Comparison of ENCODE assay signal across 8 cellular contexts in genomic region chr11:123580557-123581275, GRCh38.
DNase-seq lines count a peak whose midpoint lies in the region; ATAC-seq and TF ChIP-seq lines count a peak whose summit lies in the region.

No MANE protein-coding gene starts in this region.

- peaks cover 4% of the 10 kb centered on the region; the same call in 1 of the 2 replicates for H3K36me3 Mint-ChIP-seq in WTC11

- DNase-seq in GM13976 (ENCODE audit: low spot score) (peak; percentile 91), NCI-H146 (lab: John Stamatoyannopoulos, UW) (peak; percentile 56), WTC11 (ENCODE audit: low spot score) (peak; percentile 91), cardiac fibroblast (ENCODE audit: low read depth in 2 of 2) (peak; percentile 45 to 46), left kidney (ENCODE audit: low read depth, low spot score) (peak; percentile 84), NOMO-1 treated with DMSO at 0.1 percent for 48 hours (lab: John Stamatoyannopoulos, UW; ENCODE audit: unreplicated experiment) (no peak)
- peak; percentile 43 to 61 (median 44) for DNase-seq in stimulated activated CD4-positive, alpha-beta T cell treated with anti-CD3 and anti-CD28 coated beads, TNF-alpha, amount 100 ng/mL, for 48 hours (ENCODE audit: low read depth in 3 of 3)

- CTCF ChIA-PET in WTC11 (lab: Charles Lee) = interaction anchor here (0.5 to 3.8 kb wide), 82 partner anchors 9 to 1851 kb away, joined by 3 to 40 read pairs (median 4); partner anchors contain the start of gene SCN3B

- H3K4me1 Mint-ChIP-seq in WTC11 = peaks cover 52% of the 10 kb centered on the region

- peak overlapping the region; percentile 46; the same call in 1 of the 2 replicates for H3K4me3 Mint-ChIP-seq in WTC11

- H3K9me3 Mint-ChIP-seq in WTC11 = peaks cover 5% of the 10 kb centered on the region

- in situ Hi-C loops in GM13976 (cut with MboI; ENCODE audit: low sequenced_read_pairs, unreplicated experiment) = no loop called here

- POLR2A ChIA-PET in WTC11 (lab: Charles Lee) = interaction anchor here (0.5 to 0.9 kb wide), 6 partner anchors 20 to 1897 kb away, joined by 3 to 5 read pairs (median 3); no protein-coding TSS in a partner anchor

- TF ChIP-seq CTCF in GM13976 (IDR thresholded peaks at IDR 0.05; ENCODE audit: borderline replicate concordance, control extremely low read depth, extremely low read depth, insufficient read depth, missing control alignments) (peak; percentile 98), WTC11 (IDR thresholded peaks at IDR 0.05) (peak; percentile 97), cardiac fibroblast (IDR thresholded peaks at IDR 0.05; ENCODE audit: low read depth, low read length) (peak; percentile 93)

- no peak overlapping the region for H3K4me3 ChIP-seq in cardiac fibroblast (replicated peaks in 1 of 2; ENCODE audit: low read depth in 2 of 2, low read length in 2 of 2)

- ATAC-seq in HG02588 (IDR thresholded peaks at IDR 0.05; ENCODE audit: unreplicated experiment) (peak; percentile 79), WTC11 (peak; percentile 74)

- no peak overlapping the region for H3K27ac Mint-ChIP-seq in WTC11

- no peaks in the 10 kb centered on the region; the same call in 1 of the 2 replicates for H3K27me3 Mint-ChIP-seq in WTC11 (ENCODE audit: low read depth)

TF ChIP-seq in WTC11, 78 proteins besides CTCF, POLR2A, EP300 and RAD21:
- peak; percentile 50; the same call in 1 of the 2 replicates for TF ChIP-seq E2F5 (CRISPR knock-in tag; IDR thresholded peaks at IDR 0.05)
- peak; percentile 82 for TF ChIP-seq MAX (CRISPR knock-in tag; IDR thresholded peaks at IDR 0.05)
- peak; percentile 42; the same call in 1 of the 2 replicates for TF ChIP-seq TEAD1 (CRISPR knock-in tag; IDR thresholded peaks at IDR 0.05)
- peak; percentile 48; the same call in 1 of the 2 replicates for TF ChIP-seq HMGXB4 (CRISPR knock-in tag; IDR thresholded peaks at IDR 0.05)
- TF ChIP-seq CBFB (CRISPR knock-in tag; IDR thresholded peaks at IDR 0.05; ENCODE audit: low read depth) = 0 out of 2 replicates have a peak, but pooled peaks have one; percentile 29
- peak; percentile 52; the same call in 1 of the 2 replicates for TF ChIP-seq FOXP4 (CRISPR knock-in tag; IDR thresholded peaks at IDR 0.05)
- TF ChIP-seq STAT6 (CRISPR knock-in tag; conservative IDR thresholded peaks at IDR 0.05; ENCODE audit: low read depth) = no peak
- TF ChIP-seq GRHL2 (CRISPR knock-in tag; IDR thresholded peaks at IDR 0.05; ENCODE audit: insufficient replicate concordance, severe bottlenecking) = no peak
- TF ChIP-seq ZBTB21 (CRISPR knock-in tag; IDR thresholded peaks at IDR 0.05; ENCODE audit: borderline replicate concordance) = peak; percentile 89; the same call in 1 of the 2 replicates
